In genomic region chr7:34044734-34045353, GRCh38 we compare ENCODE assay signal across 18 cellular contexts.
"Had no signal": no experiment of that assay in that cellular context is flagged by ENCODE, and none has a peak within 500 bp of the region (broad histone marks: within the 10 kb centered on the region; RNA-seq: fewer than 3 reads in every experiment).

No MANE protein-coding gene starts in this region.

- DNase-seq: colonic mucosa; dermis blood vessel endothelial cell; heart left ventricle; hippocampal formation; islet precursor cell; left lung; lower lobe of right lung; naive thymus-derived CD4-positive, alpha-beta T cell; nephron progenitor cell; small intestine; stimulated activated CD4-positive, alpha-beta T cell treated with anti-CD3 and anti-CD28 coated beads, Interleukin-12 subunit alpha, Interleukin-12 subunit beta, amount 100 ng/mL, for 4 hours; stimulated activated naive CD4-positive, alpha-beta T cell; stomach had no signal

- H3K27me3 Mint-ChIP-seq: memory B cell had no signal

- H3K4me1 ChIP-seq: colonic mucosa, heart left ventricle, left lung, lower lobe of right lung, right atrium auricular region, stomach had no signal

- H3K4me3 Mint-ChIP-seq: memory B cell; naive thymus-derived CD4-positive, alpha-beta T cell; nephron progenitor cell; type B pancreatic cell had no signal

- H3K4me3 ChIP-seq: colonic mucosa, heart left ventricle, left lung, lower lobe of right lung, right atrium auricular region, stomach had no signal

- H3K9me3 Mint-ChIP-seq: nephron progenitor cell, type B pancreatic cell had no signal

- ATAC-seq: esophagus mucosa; heart left ventricle; left lung; lower lobe of right lung; naive thymus-derived CD4-positive, alpha-beta T cell had no signal

- H3K27ac Mint-ChIP-seq: memory B cell; naive thymus-derived CD4-positive, alpha-beta T cell; nephron progenitor cell; type B pancreatic cell had no signal

- H3K4me1 Mint-ChIP-seq: memory B cell; naive thymus-derived CD4-positive, alpha-beta T cell had no signal

- H3K36me3 Mint-ChIP-seq: memory B cell; naive thymus-derived CD4-positive, alpha-beta T cell; type B pancreatic cell had no signal

- H3K27me3 ChIP-seq: colonic mucosa, heart left ventricle, left lung, neutrophil, right atrium auricular region, stomach had no signal

- H3K27ac ChIP-seq: colonic mucosa, heart left ventricle, left lung, lower lobe of right lung, neutrophil, right atrium auricular region, stomach had no signal

- H3K9me3 ChIP-seq: colonic mucosa, heart left ventricle, left lung, lower lobe of right lung, neutrophil, right atrium auricular region, stomach had no signal
